In genomic region chr4:21896767-21897166, GRCh38 we compare ENCODE assay signal across 34 cellular contexts. TPM values are rescaled to one million over a fixed set of nuclear protein-coding genes. Genes with fewer than 3 reads are reported as not detected.
DNase-seq lines count a peak whose midpoint lies in the region; ATAC-seq and TF ChIP-seq lines count a peak whose summit lies in the region.
"Had no signal": no experiment of that assay in that cellular context is flagged by ENCODE, and none has a peak within 500 bp of the region (broad histone marks: within the 10 kb centered on the region; RNA-seq: fewer than 3 reads in every experiment).

No MANE protein-coding gene starts in this region.

- H3K9me3 Mint-ChIP-seq in WTC11: peaks cover 27% of the 10 kb centered on the region

- H2AFZ ChIP-seq in PC-9: no peak overlapping the region

- DNase-seq in WTC11 (ENCODE audit: low spot score) (no peak), PC-9 (no peak), WERI-Rb-1 (no peak)
- DNase-seq: 8988T; ACHN; AML-193; BE2C; C1 segment of cervical spinal cord; Caco-2; Calu3; CD4-positive, alpha-beta memory T cell; CD4-positive, alpha-beta T cell; CD4-positive, CD25-positive, alpha-beta regulatory T cell; CD8-positive, alpha-beta memory T cell; CD8-positive, alpha-beta T cell; COR-L47; DMS 273 treated with DMSO at 0.1 percent for 48 hours; DMS153; DMS53; DMS79; DMS79 treated with DMSO at 0.1 percent for 48 hours; DND-41; EL had no signal

- intact Hi-C loops in PC-9 (cut with micrococcal nuclease; ENCODE audit: unreplicated experiment): no loop called here

- no peaks in the 10 kb centered on the region for H4K20me1 ChIP-seq in PC-9 (ENCODE audit: insufficient read depth)
- H4K20me1 ChIP-seq: BLaER1; BLaER1 treated with 17β-estradiol and CSF1 and Interleukin-3, amounts not matched to agents 10 nM and 100 nM had no signal

- no peaks in the 10 kb centered on the region for H3K9me3 ChIP-seq in HEK293 (ENCODE audit: control insufficient read depth, insufficient read depth, low read depth, low read length)
- no peaks in the 10 kb centered on the region for H3K9me3 ChIP-seq in PC-9 (ENCODE audit: insufficient read depth, low read depth)
- peaks cover 15% of the 10 kb centered on the region for H3K9me3 ChIP-seq in WERI-Rb-1 (ENCODE audit: severe bottlenecking)
- H3K9me3 ChIP-seq: A549, BE2C, BLaER1 had no signal

- no peaks in the 10 kb centered on the region for H3K27me3 ChIP-seq in PC-9 (ENCODE audit: insufficient read depth, low read depth)
- no peaks in the 10 kb centered on the region for H3K27me3 ChIP-seq in WERI-Rb-1 (ENCODE audit: insufficient read depth, low read depth, severe bottlenecking)
- H3K27me3 ChIP-seq: BE2C; BLaER1; BLaER1 treated with 17β-estradiol and CSF1 and Interleukin-3, amounts not matched to agents 10 nM and 100 nM had no signal

- H3K27ac Mint-ChIP-seq in WTC11: no peak overlapping the region
- H3K27ac Mint-ChIP-seq: B cell; CD14-positive monocyte; CD4-positive, alpha-beta memory T cell; CD4-positive, alpha-beta T cell; CD4-positive, CD25-positive, alpha-beta regulatory T cell; CD8-positive, alpha-beta memory T cell; CD8-positive, alpha-beta T cell had no signal

- no peak for ATAC-seq in WTC11
- ATAC-seq: A549; CD8-positive, alpha-beta T cell had no signal

- no peaks in the 10 kb centered on the region for H3F3A ChIP-seq in PC-9 (ENCODE audit: insufficient read depth, low read depth)

- H3K36me3 Mint-ChIP-seq in WTC11: peaks cover 8% of the 10 kb centered on the region; the same call in 1 of the 2 replicates
- H3K36me3 Mint-ChIP-seq: CD14-positive monocyte; CD4-positive, alpha-beta memory T cell; CD4-positive, CD25-positive, alpha-beta regulatory T cell; CD8-positive, alpha-beta memory T cell; CD8-positive, alpha-beta T cell had no signal

- TF ChIP-seq CTCF in HEK293 (tag by site-specific recombination; IDR thresholded peaks at IDR 0.05) (no peak), WTC11 (IDR thresholded peaks at IDR 0.05) (no peak), PC-9 (conservative IDR thresholded peaks at IDR 0.05) (no peak), WERI-Rb-1 (IDR thresholded peaks at IDR 0.05; ENCODE audit: low read depth, low read length) (no peak)

- no peak overlapping the region for H3K4me2 ChIP-seq in PC-9
- H3K4me2 ChIP-seq: A549; BLaER1; BLaER1 treated with 17β-estradiol and CSF1 and Interleukin-3, amounts not matched to agents 10 nM and 100 nM had no signal

- no peak overlapping the region for H3K4me3 Mint-ChIP-seq in WTC11
- H3K4me3 Mint-ChIP-seq: B cell; CD14-positive monocyte; CD4-positive, alpha-beta memory T cell; CD4-positive, alpha-beta T cell; CD4-positive, CD25-positive, alpha-beta regulatory T cell; CD8-positive, alpha-beta memory T cell; CD8-positive, alpha-beta T cell had no signal

- CTCF ChIA-PET in HEK293 (lab: Yijun Ruan, JAX): no interaction called here
- CTCF ChIA-PET in WTC11 (lab: Charles Lee): interaction anchor here (0.6 kb wide), 1 partner anchor 14 kb away, joined by 3 read pairs; no protein-coding TSS in a partner anchor
- CTCF ChIA-PET in PC-9 (lab: Charles Lee): no interaction called here

- BruUV-seq in PC-9 (replicated peaks; lab: Mats Ljungman, UMichigan): no TSS peak

- H3K4me3 ChIP-seq in HEK293 (ENCODE audit: low read depth, low read length): no peak overlapping the region
- no peak overlapping the region for H3K4me3 ChIP-seq in PC-9
- no peak overlapping the region for H3K4me3 ChIP-seq in WERI-Rb-1 (ENCODE audit: low read depth, low read length)
- H3K4me3 ChIP-seq: A549; BLaER1; BLaER1 treated with 17β-estradiol and CSF1 and Interleukin-3, amounts not matched to agents 10 nM and 100 nM had no signal

- peaks cover 2% of the 10 kb centered on the region for H3K27me3 Mint-ChIP-seq in WTC11 (ENCODE audit: low read depth)
- H3K27me3 Mint-ChIP-seq: B cell; CD4-positive, alpha-beta memory T cell; CD4-positive, alpha-beta T cell; CD4-positive, CD25-positive, alpha-beta regulatory T cell; CD8-positive, alpha-beta memory T cell had no signal

- no peaks in the 10 kb centered on the region for H3K4me1 ChIP-seq in HEK293 (ENCODE audit: control insufficient read depth, insufficient read depth, low read length)
- H3K4me1 ChIP-seq in PC-9 (replicated peaks; ENCODE audit: insufficient read depth): no peaks in the 10 kb centered on the region
- H3K4me1 ChIP-seq: A549, BE2C, BLaER1, Caco-2 had no signal

- H3K27ac ChIP-seq in HEK293 (ENCODE audit: extremely low read depth, low read depth, low read length) (no peak overlapping the region), PC-9 (no peak overlapping the region), WERI-Rb-1 (no peak overlapping the region)
- H3K27ac ChIP-seq: 22Rv1; A549; BLaER1; BLaER1 treated with 17β-estradiol and CSF1 and Interleukin-3, amounts not matched to agents 10 nM and 100 nM; C4-2B had no signal

- POLR2A ChIA-PET in HEK293 (lab: Yijun Ruan, JAX): no interaction called here
- POLR2A ChIA-PET in WTC11 (lab: Charles Lee): no interaction called here
- POLR2A ChIA-PET in PC-9 (lab: Charles Lee; ENCODE audit: unreplicated experiment): no interaction called here

- no peaks in the 10 kb centered on the region for H3K36me3 ChIP-seq in HEK293 (ENCODE audit: control insufficient read depth in 2 of 2, insufficient read depth in 1 of 2, low read length in 2 of 2)
- H3K36me3 ChIP-seq in PC-9 (ENCODE audit: low read depth): no peaks in the 10 kb centered on the region
- no peaks in the 10 kb centered on the region; the same call in 1 of the 2 replicates for H3K36me3 ChIP-seq in WERI-Rb-1
- H3K36me3 ChIP-seq: BE2C; BLaER1; BLaER1 treated with 17β-estradiol and CSF1 and Interleukin-3, amounts not matched to agents 10 nM and 100 nM had no signal

- H3K4me1 Mint-ChIP-seq in WTC11: no peaks in the 10 kb centered on the region
- H3K4me1 Mint-ChIP-seq: B cell; CD14-positive monocyte; CD4-positive, alpha-beta memory T cell; CD4-positive, CD25-positive, alpha-beta regulatory T cell; CD8-positive, alpha-beta memory T cell had no signal

- no peaks in the 10 kb centered on the region for H3K79me2 ChIP-seq in PC-9 (ENCODE audit: low read depth)

- H3K9me2 ChIP-seq in PC-9 (ENCODE audit: insufficient read depth): no peaks in the 10 kb centered on the region

TF ChIP-seq in WTC11, 78 proteins besides CTCF, POLR2A, EP300 and RAD21:
- TF ChIP-seq ZNF317 (CRISPR knock-in tag; IDR thresholded peaks at IDR 0.05; ENCODE audit: borderline replicate concordance, low read depth) (no peak), HMGA2 (CRISPR knock-in tag; IDR thresholded peaks at IDR 0.05) (peak; percentile 72), USF2 (CRISPR knock-in tag; IDR thresholded peaks at IDR 0.05) (no peak), FOXK1 (CRISPR knock-in tag; IDR thresholded peaks at IDR 0.05) (no peak), ZBTB43 (CRISPR knock-in tag; IDR thresholded peaks at IDR 0.05) (no peak), ATF3 (CRISPR knock-in tag; conservative IDR thresholded peaks at IDR 0.05) (no peak)
TF ChIP-seq in WTC11: peak in this region for 1.

RNA-seq across cellular contexts. Expression of gene KCNIP4, which starts 51.8 kb away (rescaled TPM):
- total RNA-seq in WTC11 (2021): not detected in 3 replicates
- total RNA-seq in PC-9 (2021): not detected in 2 replicates
- total RNA-seq: A172; A673; B cell; Caco-2; Calu3; CD4-positive, alpha-beta memory T cell; CD4-positive, alpha-beta T cell; CD4-positive, CD25-positive, alpha-beta regulatory T cell; CD8-positive, alpha-beta memory T cell; CD8-positive, alpha-beta T cell; Daoy had no signal
